In genomic region chr21:44300262-44300959, GRCh38 we compare ENCODE assay signal across 8 cellular contexts. TPM values are rescaled to one million over a fixed set of nuclear protein-coding genes. Genes with fewer than 3 reads are reported as not detected.
DNase-seq lines count a peak whose midpoint lies in the region; ATAC-seq and TF ChIP-seq lines count a peak whose summit lies in the region.

No MANE protein-coding gene starts in this region.

- peak overlapping the region; percentile 63 for H3K27ac ChIP-seq in Panc1 (ENCODE audit: low read length)
- peak overlapping the region; percentile 74 for H3K27ac ChIP-seq in temporal lobe (ENCODE audit: low read depth, low read length)

- BruUV-seq in Panc1 (replicated peaks; lab: Mats Ljungman, UMichigan): no TSS peak

- peaks cover 19% of the 10 kb centered on the region for H3K4me1 ChIP-seq in Panc1 (ENCODE audit: control insufficient read depth, insufficient read depth, low read length)

- intact Hi-C loops in Panc1 (cut with micrococcal nuclease; ENCODE audit: unreplicated experiment): no loop called here

- H3K36me3 ChIP-seq in Panc1 (ENCODE audit: control insufficient read depth, insufficient read depth, low read length): no peaks in the 10 kb centered on the region; the same call in 1 of the 2 replicates

- TF ChIP-seq CTCF in Panc1 (IDR thresholded peaks at IDR 0.05) (no peak), fibroblast of pulmonary artery (IDR thresholded peaks at IDR 0.05; ENCODE audit: low read length, missing control alignments) (no peak), nephron (IDR thresholded peaks at IDR 0.05; ENCODE audit: unreplicated experiment in 3 of 3) (no peak)

- POLR2A ChIA-PET in Panc1 (lab: Charles Lee): no interaction called here

- peaks cover under 1% of the 10 kb centered on the region for H3K27me3 Mint-ChIP-seq in nephron (ENCODE audit: low read depth)

- H3K4me1 Mint-ChIP-seq in nephron: peaks cover 28% of the 10 kb centered on the region

- no peaks in the 10 kb centered on the region for H3K9me3 ChIP-seq in Panc1 (ENCODE audit: control insufficient read depth, insufficient read depth, low read depth, low read length)

- no peaks in the 10 kb centered on the region for H3K27me3 ChIP-seq in Panc1 (ENCODE audit: control insufficient read depth, insufficient read depth, low read length)

- CTCF ChIA-PET in Panc1 (lab: Charles Lee): no interaction called here

- H3K4me3 ChIP-seq in Panc1 (ENCODE audit: low read depth in 2 of 2, low read length in 2 of 2) (peak overlapping the region; percentile 59 to 61), fibroblast of pulmonary artery (replicated peaks; ENCODE audit: low read depth, low read length) (peak overlapping the region; percentile 71)

- peak overlapping the region in 2 of 3 experiments; percentile 62 to 81 for H3K27ac Mint-ChIP-seq in nephron

- in situ Hi-C loops in Panc1 (cut with HindIII; ENCODE audit: low pct_unique_long_range_greater_than_20kb, low sequenced_read_pairs): no loop called here

- H3K36me3 Mint-ChIP-seq in nephron (ENCODE audit: low read depth): no peaks in the 10 kb centered on the region

- DNase-seq in SIG-M5 treated with dmso at 0.1 percent for 504 hours (lab: John Stamatoyannopoulos, UW; ENCODE audit: unreplicated experiment) (peak; percentile 47), SIG-M5 (lab: John Stamatoyannopoulos, UW) (no peak), Panc1 (ENCODE audit: low read depth, low spot score) (no peak), fibroblast of pulmonary artery (ENCODE audit: low read depth) (peak; percentile 41)
- peak; percentile 46 for DNase-seq in activated T-helper 9 cell treated with anti-CD3 and anti-CD28 coated beads, Interleukin-2, amount 50 U/mL, for 16 hours (ENCODE audit: low read depth)

- H3K4me3 Mint-ChIP-seq in nephron: peak overlapping the region; percentile 81 to 83 (median 82)

- H3K9me3 Mint-ChIP-seq in nephron: no peaks in the 10 kb centered on the region

- peak; percentile 27 for ATAC-seq in HG03175 (IDR thresholded peaks at IDR 0.05; ENCODE audit: unreplicated experiment)
- peak; percentile 74 for ATAC-seq in Panc1

RNA-seq across cellular contexts. Expression of gene PFKL, which starts 0.6 kb away (rescaled TPM):
- total RNA-seq in Panc1 (2021; ENCODE audit: unreplicated experiment) (70.1 TPM), temporal lobe (96.4 TPM)
- polyA plus RNA-seq in Panc1 (2012; ENCODE audit: insufficient read length): 123 TPM

RNA-seq across cellular contexts. Expression of gene AIRE, which starts 14.7 kb away (rescaled TPM):
- not detected for total RNA-seq in Panc1 (2021; ENCODE audit: unreplicated experiment)
- polyA plus RNA-seq in Panc1 (2012; ENCODE audit: insufficient read length): not detected
- total RNA-seq in temporal lobe: under 0.01 TPM

RNA-seq across cellular contexts. Expression of gene DNMT3L, which starts 38.7 kb away (rescaled TPM):
- not detected for total RNA-seq in Panc1 (2021; ENCODE audit: unreplicated experiment)
- not detected for polyA plus RNA-seq in Panc1 (2012; ENCODE audit: insufficient read length)
- total RNA-seq in temporal lobe: not detected

RNA-seq across cellular contexts. Expression of gene CFAP410, which starts 38.8 kb away (rescaled TPM):
- total RNA-seq in Panc1 (2021; ENCODE audit: unreplicated experiment) (11.8 TPM), temporal lobe (9.6 TPM)
- polyA plus RNA-seq in Panc1 (2012; ENCODE audit: insufficient read length): 21.0 TPM

RNA-seq across cellular contexts. Expression of gene TRPM2, which starts 53.0 kb away (rescaled TPM):
- total RNA-seq in Panc1 (2021; ENCODE audit: unreplicated experiment) (0.26 TPM), temporal lobe (2.0 TPM)
- 0.21 TPM for polyA plus RNA-seq in Panc1 (2012; ENCODE audit: insufficient read length)

Comparison
In these comparisons a context has a peak if more than half of its experiments do, and no peak if none do; other contexts are left out.
1. DNase-seq: peak in SIG-M5 treated with dmso at 0.1 percent for 504 hours (single experiment), activated T-helper 9 cell treated with anti-CD3 and anti-CD28 coated beads, Interleukin-2, amount 50 U/mL, for 16 hours (single experiment) and fibroblast of pulmonary artery (single experiment); none in SIG-M5 (single experiment) and Panc1 (single experiment).